ENCODE assay signal across 8 cellular contexts in the genomic region with DNA sequence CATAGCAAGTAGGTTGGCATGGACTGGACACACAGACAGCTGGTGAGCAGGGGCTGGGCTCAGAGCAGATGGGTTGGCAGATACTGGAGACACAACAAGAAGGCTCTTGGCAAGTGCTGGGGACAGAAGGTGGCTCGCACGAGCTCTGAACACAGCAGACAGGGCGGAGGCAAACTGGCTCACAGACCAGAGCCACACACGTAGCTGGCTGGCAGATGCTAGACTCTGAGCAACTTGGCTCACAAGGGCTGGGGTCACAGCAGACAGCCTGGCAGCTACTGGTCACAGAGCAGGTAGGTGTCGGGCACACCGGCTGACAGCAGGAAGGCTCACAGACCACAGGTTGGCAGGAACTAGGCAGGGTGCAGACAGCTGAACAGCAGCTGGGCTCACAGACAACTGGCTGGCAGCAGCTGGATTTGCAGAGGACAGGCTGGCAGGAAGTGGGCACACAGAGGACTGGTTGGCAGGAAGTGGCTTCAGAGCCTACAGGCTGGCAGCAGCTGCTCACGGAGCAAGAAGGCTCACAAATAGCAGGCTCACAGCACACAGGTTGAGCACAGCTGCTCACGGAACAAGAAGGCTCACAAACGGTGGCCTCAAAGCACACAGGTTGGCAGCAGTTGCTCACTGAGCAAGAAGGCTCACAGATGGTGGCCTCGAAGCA. TPM values are rescaled to one million over a fixed set of nuclear protein-coding genes. Genes with fewer than 3 reads are reported as not detected.
DNase-seq lines count a peak whose midpoint lies in the region; ATAC-seq lines count a peak whose summit lies in the region.

No MANE protein-coding gene starts in this region.

- ATAC-seq in left ventricle myocardium superior, result peak; percentile 99
- ATAC-seq in HG02588 (IDR thresholded peaks at IDR 0.05; ENCODE audit: unreplicated experiment), result no peak
- ATAC-seq in GM18519 (IDR thresholded peaks at IDR 0.05; ENCODE audit: low FRiP score, unreplicated experiment), result no peak

- intact Hi-C loops in left ventricle myocardium superior (cut with micrococcal nuclease), result no loop called here

- DNase-seq in DMS153 (lab: John Stamatoyannopoulos, UW) (peak; percentile 72), NCI-H1694 (lab: John Stamatoyannopoulos, UW) (peak; percentile 90), left ventricle myocardium superior (peak; percentile 71), epidermal melanocyte (ENCODE audit: insufficient read length, low spot score) (no peak)
- peak; percentile 56 for DNase-seq in activated CD8-positive, alpha-beta memory T cell treated with anti-CD3 and anti-CD28 coated beads, Interleukin-2, amount 50 U/mL, for 4 hours
- peak in 2 of 3 donors; percentile 16 to 19 for DNase-seq in stimulated activated CD4-positive, alpha-beta T cell treated with anti-CD3 and anti-CD28 coated beads, TNF-alpha, amount 100 ng/mL, for 48 hours (ENCODE audit: low read depth in 3 of 3)

RNA-seq across cellular contexts. Expression of a gene that starts 0.7 kb away (rescaled TPM):
- not detected for total RNA-seq in left ventricle myocardium superior

RNA-seq across cellular contexts. Expression of a gene that starts 5.7 kb away (rescaled TPM):
- total RNA-seq in left ventricle myocardium superior, result not detected

RNA-seq across cellular contexts. Expression of a gene that starts 7.1 kb away (rescaled TPM):
- not detected for total RNA-seq in left ventricle myocardium superior

RNA-seq across cellular contexts. Expression of a gene that starts 32.9 kb away (rescaled TPM):
- total RNA-seq in left ventricle myocardium superior, result not detected

RNA-seq across cellular contexts. Expression of a gene that starts 42.2 kb away (rescaled TPM):
- not detected for total RNA-seq in left ventricle myocardium superior
